ENCODE assay signal across 9 cellular contexts in the genomic region with DNA sequence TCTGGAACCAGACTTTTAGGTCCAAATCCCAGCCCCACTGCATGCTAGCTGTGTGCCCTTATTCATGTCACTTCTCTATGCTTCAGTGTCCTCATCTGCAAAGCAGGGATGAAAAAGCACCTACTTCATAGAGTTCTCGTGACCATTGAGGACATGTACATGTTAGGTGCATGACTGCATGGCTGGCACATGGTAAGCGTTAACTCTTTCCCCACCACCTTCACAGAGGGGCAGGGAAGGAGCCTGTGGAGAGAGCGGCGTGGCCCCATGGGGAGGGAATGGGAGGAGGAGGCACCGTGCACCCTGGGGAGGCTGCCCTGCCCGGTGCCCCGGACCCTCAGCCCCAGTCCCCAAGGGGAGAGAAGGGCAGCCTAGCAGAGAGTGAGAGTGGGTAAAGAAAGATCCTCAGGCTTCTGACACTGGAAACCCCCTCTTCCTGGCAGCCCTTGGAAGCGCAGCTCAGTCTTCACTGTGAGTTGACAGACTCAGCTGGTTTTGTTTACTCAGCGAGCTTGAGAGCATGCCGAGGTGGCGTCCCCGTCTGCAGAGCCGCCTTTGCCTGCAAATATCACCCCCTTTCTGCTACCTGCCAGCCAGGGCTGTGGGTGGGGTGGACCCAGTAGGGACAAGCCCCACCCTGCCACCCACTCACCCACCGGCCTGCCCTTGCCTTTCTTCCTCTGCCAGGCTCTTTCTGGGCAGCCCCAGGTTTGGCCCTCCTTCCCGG. TPM values are rescaled to one million over a fixed set of nuclear protein-coding genes. Genes with fewer than 3 reads are reported as not detected.
DNase-seq lines count a peak whose midpoint lies in the region; ATAC-seq and TF ChIP-seq lines count a peak whose summit lies in the region.
"Had no signal": no experiment of that assay in that cellular context is flagged by ENCODE, and none has a peak within 500 bp of the region (broad histone marks: within the 10 kb centered on the region; RNA-seq: fewer than 3 reads in every experiment).

No MANE protein-coding gene starts in this region.

- peak in 1 of 56 donors; percentile 3 for TF ChIP-seq CTCF in dorsolateral prefrontal cortex (IDR thresholded peaks at IDR 0.05 in 54 of 56, conservative IDR thresholded peaks at IDR 0.05 in 2 of 56; ENCODE audit: low read depth in 1 of 56, partially characterized antibody in 56 of 56)

- intact Hi-C loops in dorsolateral prefrontal cortex (cut with DNase I): no loop called here

- H3K27me3 ChIP-seq in dorsolateral prefrontal cortex (no peaks in the 10 kb centered on the region), muscle layer of duodenum (ENCODE audit: low read depth, low read length) (no peaks in the 10 kb centered on the region)

- DNase-seq in A172 (ENCODE audit: low spot score) (peak; percentile 58), LHCN-M2 (ENCODE audit: low read depth) (peak; percentile 44), dorsolateral prefrontal cortex (peak in 5 of 10 donors; percentile 44 to 67 (median 57)), UCSD-AML1 (lab: John Stamatoyannopoulos, UW; ENCODE audit: unreplicated experiment) (no peak), NCI-H1436 treated with DMSO at 0.1 percent for 48 hours (lab: John Stamatoyannopoulos, UW) (no peak), MV-4-11 (lab: John Stamatoyannopoulos, UW) (no peak)
- DNase-seq: DMS153 had no signal

- H3K4me1 ChIP-seq in muscle layer of duodenum (ENCODE audit: control insufficient read depth in 1 of 2, insufficient read depth in 2 of 2, low read length in 2 of 2): peaks cover 24 to 42% of the 10 kb centered on the region in 2 donors

- peak overlapping the region in 21 of 59 donors; percentile 1 to 45 (median 22) for H3K4me3 ChIP-seq in dorsolateral prefrontal cortex
- no peak overlapping the region for H3K4me3 ChIP-seq in muscle layer of duodenum (ENCODE audit: low read depth in 1 of 2, low read length in 2 of 2)

- H3K27ac ChIP-seq in dorsolateral prefrontal cortex: peak overlapping the region; percentile 86 to 99 (median 97)
- peak overlapping the region; percentile 89 for H3K27ac ChIP-seq in muscle layer of duodenum (ENCODE audit: low read length)

- H3K9me3 ChIP-seq in muscle layer of duodenum (ENCODE audit: control insufficient read depth in 1 of 2, low read length in 2 of 2): no peaks in the 10 kb centered on the region

- no peak for ATAC-seq in GM21526 (IDR thresholded peaks at IDR 0.05; ENCODE audit: low FRiP score, unreplicated experiment)

- H3K36me3 ChIP-seq in muscle layer of duodenum (ENCODE audit: control insufficient read depth in 1 of 2, insufficient read depth in 2 of 2, low read length in 2 of 2): no peaks in the 10 kb centered on the region

RNA-seq across cellular contexts. Expression of a gene that starts 10.6 kb away (rescaled TPM):
- 0.17 and 0.43 TPM in 2 replicates for total RNA-seq in A172 (2014; rRNA removed; shearing (Covaris generic))
- total RNA-seq in LHCN-M2 (2014; rRNA removed): 13.5 and 36.2 TPM in 2 replicates
- polyA plus RNA-seq in LHCN-M2 (2012): 14.3 TPM
- 10 to 100 TPM in 30 of 120 experiments, 1 to 10 TPM in 90; 1.8 to 27.8 (median 7.2) TPM for total RNA-seq in dorsolateral prefrontal cortex

Comparison
In these comparisons a context has a peak if more than half of its experiments do, and no peak if none do; other contexts are left out.
1. DNase-seq: peak in A172 (single experiment) and LHCN-M2 (single experiment); none in UCSD-AML1 (single experiment), NCI-H1436 treated with DMSO at 0.1 percent for 48 hours (single experiment) and MV-4-11 (single experiment).